ENCODE assay signal across 29 cellular contexts in genomic region chr7:126005064-126005463, GRCh38.
"Had no signal": no experiment of that assay in that cellular context is flagged by ENCODE, and none has a peak within 500 bp of the region (broad histone marks: within the 10 kb centered on the region; RNA-seq: fewer than 3 reads in every experiment).

No MANE protein-coding gene starts in this region.

- H3K27me3 Mint-ChIP-seq: naive B cell; stimulated activated naive B cell treated with anti-CD40 and anti-IgM and Interleukin-4, amounts not matched to agents 10 μg/mL and 1 μg/mL and 100 μg/mL, for 72 hours had no signal

- H3K36me3 ChIP-seq: left ventricle myocardium inferior, pancreas, prostate gland, stomach, thyroid gland, transverse colon, upper lobe of left lung had no signal

- H3K4me3 ChIP-seq: left ventricle myocardium inferior, lung, pancreas, prostate gland, skin epidermis, stomach, testis, thyroid gland, transverse colon, upper lobe of left lung had no signal

- DNase-seq: hypothalamus; immature natural killer cell; kidney; left ventricle myocardium inferior; mesendoderm; naive B cell; natural killer cell; nephron progenitor cell; nucleus accumbens; pancreas; posterior cingulate gyrus; retina; right cardiac atrium; stimulated activated CD4-positive, alpha-beta T cell treated with anti-CD3 and anti-CD28 coated beads, Interleukin-12 subunit alpha, Interleukin-12 subunit beta, amount 100 ng/mL, for 4 hours; stimulated activated CD4-positive, alpha-beta T cell treated with anti-CD3 and anti-CD28 coated beads, Interleukin-15, amount 100 ng/mL, for 24 hours; stimulated activated CD4-positive, alpha-beta T cell treated with anti-CD3 and anti-CD28 coated beads, Interleukin-2, amount 100 ng/mL, for 24 hours; stimulated activated CD4-positive, alpha-beta T cell treated with anti-CD3 and anti-CD28 coated beads, Interleukin-4, amount 100 ng/mL, for 1 hour; stimulated activated naive B cell treated with anti-CD40 and anti-IgM and Interleukin-4, amounts not matched to agents 10 μg/mL and 1 μg/mL and 100 μg/mL, for 72 hours; stimulated activated naive CD8-positive, alpha-beta T cell treated with anti-CD3 and anti-CD28 coated beads, Interleukin-15, Interleukin-2, amounts not matched to agents 100 U/mL and 50 U/mL, for 24 hours; stomach; testis; thyroid gland; transverse colon; upper lobe of left lung had no signal

- H3K9me3 Mint-ChIP-seq: mesothelial cell of epicardium, nephron progenitor cell had no signal

- H3K27me3 ChIP-seq: pancreas, stomach, testis, thyroid gland, transverse colon, upper lobe of left lung had no signal

- H3K9me3 ChIP-seq: pancreas, prostate gland, stomach, testis, thyroid gland, transverse colon, upper lobe of left lung had no signal

- H3K4me1 ChIP-seq: left ventricle myocardium inferior, pancreas, prostate gland, stomach, testis, thyroid gland, transverse colon, upper lobe of left lung had no signal

- H3K4me3 Mint-ChIP-seq: immature natural killer cell; mesothelial cell of epicardium; naive B cell; natural killer cell; nephron progenitor cell; stimulated activated naive B cell treated with anti-CD40 and anti-IgM and Interleukin-4, amounts not matched to agents 10 μg/mL and 1 μg/mL and 100 μg/mL, for 72 hours had no signal

- H3K4me1 Mint-ChIP-seq: immature natural killer cell; mesothelial cell of epicardium; naive B cell; natural killer cell; nephron progenitor cell; stimulated activated naive B cell treated with anti-CD40 and anti-IgM and Interleukin-4, amounts not matched to agents 10 μg/mL and 1 μg/mL and 100 μg/mL, for 72 hours had no signal

- H3K36me3 Mint-ChIP-seq: immature natural killer cell; mesothelial cell of epicardium; naive B cell; stimulated activated naive B cell treated with anti-CD40 and anti-IgM and Interleukin-4, amounts not matched to agents 10 μg/mL and 1 μg/mL and 100 μg/mL, for 72 hours had no signal

- ATAC-seq: natural killer cell; pancreas; right cardiac atrium; sciatic nerve; stimulated activated naive B cell treated with anti-CD40 and anti-IgM and Interleukin-4, amounts not matched to agents 10 μg/mL and 1 μg/mL and 100 μg/mL, for 72 hours; stimulated activated naive CD8-positive, alpha-beta T cell treated with anti-CD3 and anti-CD28 coated beads, Interleukin-15, Interleukin-2, amounts not matched to agents 100 U/mL and 50 U/mL, for 24 hours had no signal

- H3K27ac ChIP-seq: left ventricle myocardium inferior, pancreas, prostate gland, skin epidermis, stomach, testis, thyroid gland, transverse colon, upper lobe of left lung had no signal

- H3K27ac Mint-ChIP-seq: immature natural killer cell; mesothelial cell of epicardium; naive B cell; natural killer cell; nephron progenitor cell; stimulated activated naive B cell treated with anti-CD40 and anti-IgM and Interleukin-4, amounts not matched to agents 10 μg/mL and 1 μg/mL and 100 μg/mL, for 72 hours had no signal
